7 cellular contexts compared by ENCODE assay signal in the genomic region with DNA sequence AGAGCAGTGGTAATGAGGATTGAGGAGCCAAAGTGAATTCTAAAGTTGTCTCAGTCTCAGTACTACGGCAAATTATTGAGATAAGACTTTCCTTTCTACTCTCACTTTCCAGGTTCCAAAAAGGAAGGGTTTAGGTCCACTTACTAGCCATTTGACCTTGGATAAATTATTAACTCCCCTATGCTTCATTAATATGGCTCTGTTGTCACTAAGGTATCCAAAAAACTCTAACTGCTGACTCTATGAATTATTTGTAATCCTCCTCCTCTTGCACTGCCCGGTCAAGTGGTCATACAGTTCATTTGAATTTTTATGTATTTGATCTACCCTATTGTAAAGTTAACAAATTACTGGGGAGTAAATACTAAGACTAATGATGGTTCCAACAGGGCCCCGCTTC.
"Had no signal": no experiment of that assay in that cellular context is flagged by ENCODE, and none has a peak within 500 bp of the region (broad histone marks: within the 10 kb centered on the region; RNA-seq: fewer than 3 reads in every experiment).

No MANE protein-coding gene starts in this region.

- H3K4me3 Mint-ChIP-seq: GM23338, H9 had no signal

- FAIRE-seq: H1, H54, HTR-8/SVneo had no signal

- H2AFZ ChIP-seq: GM23338 had no signal

- H3K27ac Mint-ChIP-seq: GM23338, H9 had no signal

- H3K4me3 ChIP-seq: GM23338 had no signal

- DNase-seq: H9, HCEC 1CT, IMR-90 had no signal

- ATAC-seq: GM23338 had no signal

- H3K4me2 ChIP-seq: GM23338 had no signal

- H3K9me3 Mint-ChIP-seq: GM23338 had no signal
